8 cellular contexts compared by ENCODE assay signal in the genomic region with DNA sequence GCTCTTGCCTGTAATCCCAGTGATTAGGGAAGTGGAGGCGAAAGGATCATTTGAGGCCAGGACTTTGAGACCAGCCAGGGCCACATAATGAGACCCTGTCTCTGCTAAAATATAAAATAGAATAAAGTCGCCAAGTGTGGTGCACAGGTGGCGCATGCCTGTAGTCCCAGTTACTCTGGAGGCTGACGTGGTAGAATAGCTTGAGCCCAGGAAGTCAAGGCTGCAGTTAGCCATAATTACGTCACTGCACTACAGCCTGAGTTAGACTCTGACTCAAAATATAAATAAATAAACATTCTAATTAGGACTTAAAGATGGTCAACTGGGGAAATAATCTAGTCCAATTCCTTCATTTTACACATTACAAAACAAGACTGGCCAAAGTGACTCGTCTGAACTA. TPM values are rescaled to one million over a fixed set of nuclear protein-coding genes. Genes with fewer than 3 reads are reported as not detected.
A peak's percentile ranks its signal among the peaks of the same experiment; 100 is the strongest.
DNase-seq lines count a peak whose midpoint lies in the region; ATAC-seq and TF ChIP-seq lines count a peak whose summit lies in the region.

No MANE protein-coding gene starts in this region.

- no peak for TF ChIP-seq CTCF in AG09309 (IDR thresholded peaks at IDR 0.05; ENCODE audit: control insufficient read depth, insufficient read depth, low read depth, low read length, missing control alignments)
- no peak for TF ChIP-seq CTCF in smooth muscle cell (IDR thresholded peaks at IDR 0.05; ENCODE audit: borderline replicate concordance, insufficient read depth, poor library complexity, severe bottlenecking)

- ATAC-seq in GM18868 (IDR thresholded peaks at IDR 0.05; ENCODE audit: unreplicated experiment) (peak; percentile 21), GM21576 (IDR thresholded peaks at IDR 0.05; ENCODE audit: unreplicated experiment) (no peak)

- 74% methylated on average over 6 of the region's 6 CpGs for WGBS in smooth muscle cell (ENCODE audit: low lambda C conversion rate)

- H3K9me3 ChIP-seq in iPS-15b (ENCODE audit: control insufficient read depth, insufficient read depth, low read length) = peaks cover 5% of the 10 kb centered on the region
- H3K9me3 ChIP-seq in smooth muscle cell (replicated peaks; ENCODE audit: low read depth) = no peaks in the 10 kb centered on the region

- DNase-seq in AG09309 (ENCODE audit: low read depth) = peak; percentile 42
- peak; percentile 25 for DNase-seq in NCI-H510A (lab: John Stamatoyannopoulos, UW)
- DNase-seq in amniotic epithelial cell (ENCODE audit: low read depth) = peak; percentile 79
- DNase-seq in smooth muscle cell (lab: John Stamatoyannopoulos, UW; ENCODE audit: unreplicated experiment) = no peak
- DNase-seq in KG1 (lab: John Stamatoyannopoulos, UW) = no peak

- H3K4me1 ChIP-seq in iPS-15b (ENCODE audit: control insufficient read depth, insufficient read depth, low read length) = no peaks in the 10 kb centered on the region
- H3K4me1 ChIP-seq in smooth muscle cell (ENCODE audit: low read depth) = no peaks in the 10 kb centered on the region

- peak overlapping the region; percentile 81 for H3K4me2 ChIP-seq in smooth muscle cell

- H3K27me3 ChIP-seq in iPS-15b (ENCODE audit: control insufficient read depth, insufficient read depth, low read length) = no peaks in the 10 kb centered on the region
- H3K27me3 ChIP-seq in smooth muscle cell (ENCODE audit: low read depth) = no peaks in the 10 kb centered on the region

- no peak overlapping the region for H2AFZ ChIP-seq in smooth muscle cell (ENCODE audit: low read depth)

- no peaks in the 10 kb centered on the region for H3F3A ChIP-seq in smooth muscle cell (ENCODE audit: low read depth)

- no peaks in the 10 kb centered on the region for H4K20me1 ChIP-seq in smooth muscle cell (ENCODE audit: low read depth)

- H3K36me3 ChIP-seq in iPS-15b (ENCODE audit: control insufficient read depth, insufficient read depth, low read length) (no peaks in the 10 kb centered on the region), smooth muscle cell (ENCODE audit: low read depth) (no peaks in the 10 kb centered on the region)

- peak overlapping the region; percentile 76 for H3K27ac ChIP-seq in smooth muscle cell (ENCODE audit: low read depth)

- H3K9ac ChIP-seq in iPS-15b (ENCODE audit: low read depth, low read length) (no peak overlapping the region), smooth muscle cell (ENCODE audit: low read depth) (peak overlapping the region; percentile 85)

- H3K4me3 ChIP-seq in AG09309 (ENCODE audit: control insufficient read depth, low read depth, low read length) (peak overlapping the region; percentile 84), iPS-15b (ENCODE audit: low read depth, low read length) (peak overlapping the region; percentile 56), smooth muscle cell (peak overlapping the region; percentile 62)

- peaks cover 12% of the 10 kb centered on the region for H3K79me2 ChIP-seq in smooth muscle cell (ENCODE audit: low read depth)

RNA-seq across cellular contexts. Expression of a gene that starts 0.8 kb away (rescaled TPM):
- total RNA-seq in smooth muscle cell = 118 and 142 TPM in 2 replicates
- 146 TPM in 2 replicates for polyA plus RNA-seq in smooth muscle cell

RNA-seq across cellular contexts. Expression of a gene that starts 10.7 kb away (rescaled TPM):
- total RNA-seq in smooth muscle cell = not detected in 2 replicates
- not detected in 2 replicates for polyA plus RNA-seq in smooth muscle cell

RNA-seq across cellular contexts. Expression of a gene that starts 12.8 kb away (rescaled TPM):
- total RNA-seq in smooth muscle cell = 0.81 TPM in 1 of 2 replicates, not detected in the other
- 0.26 and 0.33 TPM in 2 replicates for polyA plus RNA-seq in smooth muscle cell

RNA-seq across cellular contexts. Expression of a gene that starts 41.4 kb away (rescaled TPM):
- 62.2 and 87.2 TPM in 2 replicates for total RNA-seq in smooth muscle cell
- 121 and 123 TPM in 2 replicates for polyA plus RNA-seq in smooth muscle cell

RNA-seq across cellular contexts. Expression of a gene that starts 53.9 kb away (rescaled TPM):
- 130 and 157 TPM in 2 replicates for total RNA-seq in smooth muscle cell
- 97.7 and 117 TPM in 2 replicates for polyA plus RNA-seq in smooth muscle cell

Comparison
In these comparisons a context has a peak if more than half of its experiments do, and no peak if none do; other contexts are left out.
1. DNase-seq: peak in AG09309 (single experiment), NCI-H510A (single experiment) and amniotic epithelial cell (single experiment); none in smooth muscle cell (single experiment) and KG1 (single experiment).
2. Peak in every context shown above with its lines, with median percentiles within 50 percentile points of each other: H3K4me3 ChIP-seq.